Comparison of ENCODE assay signal across 8 cellular contexts in the genomic region with DNA sequence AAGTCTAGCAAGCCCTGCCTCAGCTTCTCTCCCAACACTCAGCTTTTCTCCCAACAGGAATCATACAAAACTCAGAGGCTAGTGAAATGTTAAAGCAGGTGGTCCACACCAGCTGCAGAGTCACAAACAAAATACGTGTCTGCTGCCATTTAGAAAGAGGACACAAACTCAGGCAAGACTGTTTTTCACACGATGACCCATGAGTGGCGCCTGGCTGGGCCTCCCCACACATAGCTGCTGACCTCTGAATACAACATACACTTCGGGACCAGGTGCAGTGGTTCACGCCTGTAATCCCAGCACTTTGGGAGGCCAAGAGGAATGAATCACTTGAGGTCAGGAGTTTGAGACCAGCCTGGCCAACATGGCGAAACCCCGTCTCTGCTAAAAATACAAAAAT. TPM values are rescaled to one million over a fixed set of nuclear protein-coding genes. Genes with fewer than 3 reads are reported as not detected.
"Had no signal": no experiment of that assay in that cellular context is flagged by ENCODE, and none has a peak within 500 bp of the region (broad histone marks: within the 10 kb centered on the region; RNA-seq: fewer than 3 reads in every experiment).

No MANE protein-coding gene starts in this region.

RNA-seq across cellular contexts. Expression of a gene that starts 6.9 kb away (rescaled TPM):
- total RNA-seq: activated CD4-positive, alpha-beta T cell treated with anti-CD3 and anti-CD28 coated beads for 36 hours; activated CD4-positive, alpha-beta T cell treated with anti-CD3 and anti-CD28 coated beads, Interleukin-2, amount 10 ng/mL, durations not matched to agents 7 days and 5 days; activated naive CD8-positive, alpha-beta T cell treated with anti-CD3 and anti-CD28 coated beads, Interleukin-2, amount 10 ng/mL, durations not matched to agents 7 days and 5 days; activated T-helper 2 cell treated with anti-CD3 and anti-CD28 coated beads, Interferon-gamma antibody, Interleukin-2, Interleukin-4, amounts not matched to agents 10 μg/mL and 5 μg/mL and 100 μg/mL, durations not matched to agents 14 hours and 24 hours and 36 hours; ascending aorta; RPMI7951; SJSA1 had no signal

RNA-seq across cellular contexts. Expression of a gene that starts 21.4 kb away (rescaled TPM):
- total RNA-seq: activated CD4-positive, alpha-beta T cell treated with anti-CD3 and anti-CD28 coated beads for 36 hours; activated CD4-positive, alpha-beta T cell treated with anti-CD3 and anti-CD28 coated beads, Interleukin-2, amount 10 ng/mL, durations not matched to agents 7 days and 5 days; activated CD8-positive, alpha-beta T cell treated with anti-CD3 and anti-CD28 coated beads, Interleukin-2, amount 10 ng/mL, durations not matched to agents 7 days and 5 days; activated naive CD8-positive, alpha-beta T cell treated with anti-CD3 and anti-CD28 coated beads, Interleukin-2, amount 10 ng/mL, durations not matched to agents 7 days and 5 days; activated T-helper 2 cell treated with anti-CD3 and anti-CD28 coated beads, Interferon-gamma antibody, Interleukin-2, Interleukin-4, amounts not matched to agents 10 μg/mL and 5 μg/mL and 100 μg/mL, durations not matched to agents 14 hours and 24 hours and 36 hours; RPMI7951; SJSA1 had no signal

RNA-seq across cellular contexts. Expression of a gene that starts 35.2 kb away (rescaled TPM):
- total RNA-seq: RPMI7951 had no signal
